Comparison of ENCODE assay signal across 7 cellular contexts in the genomic region with DNA sequence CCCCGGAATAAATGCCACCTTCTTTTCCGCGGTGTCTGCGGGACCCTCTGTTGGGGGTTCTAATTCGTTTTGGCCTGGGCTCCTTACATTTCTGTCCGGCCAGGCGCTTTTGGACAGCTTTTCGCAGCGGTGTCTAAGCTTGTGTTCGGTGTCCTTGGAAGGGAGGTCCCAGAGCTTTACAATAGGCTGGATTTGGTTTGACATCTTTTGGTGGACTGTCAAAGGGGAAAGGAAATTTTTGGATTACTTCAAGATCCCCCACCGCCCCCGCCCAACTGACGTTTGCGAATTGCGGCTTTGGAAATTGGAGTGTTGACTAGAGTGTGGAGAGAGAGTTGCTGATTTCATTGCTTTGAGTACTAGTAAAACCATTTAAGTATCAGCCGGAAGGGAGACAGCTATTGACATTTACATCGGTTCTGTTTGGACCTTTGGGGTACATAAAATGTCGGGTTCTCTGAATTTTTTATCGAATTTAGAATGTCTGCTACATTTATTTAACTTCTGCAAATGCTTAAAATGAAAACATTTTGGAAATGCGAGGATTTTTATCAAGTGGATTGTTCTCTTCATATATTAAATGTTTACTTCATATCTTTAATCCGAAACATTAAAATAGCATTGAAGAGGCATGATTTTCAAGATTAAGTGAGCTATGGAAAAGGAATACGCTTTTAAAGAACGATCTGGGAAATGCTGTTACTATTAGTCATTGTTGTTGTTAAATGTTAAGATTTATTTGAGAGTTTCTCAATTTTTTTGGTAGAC.
DNase-seq lines count a peak whose midpoint lies in the region; ATAC-seq and TF ChIP-seq lines count a peak whose summit lies in the region.

No MANE protein-coding gene starts in this region.

- POLR2A ChIA-PET in RWPE1 (lab: Yijun Ruan, JAX; ENCODE audit: low non-redundant PET) = interaction anchor here (0.7 kb wide), 1 partner anchor 548 kb away, joined by 4 read pairs; a partner anchor contains a TSS

- peak overlapping the region; percentile 97 for H3K27ac ChIP-seq in RWPE1

- DNase-seq in GM12864 (ENCODE audit: low read depth) (no peak), RWPE1 (ENCODE audit: low spot score) (no peak), fibroblast of peridontal ligament (ENCODE audit: extremely low read depth) (peak; percentile 46), skeletal muscle cell (ENCODE audit: low read depth) (no peak), NCI-H2107 (lab: John Stamatoyannopoulos, UW) (no peak)

- CTCF ChIA-PET in RWPE1 (lab: Yijun Ruan, JAX) = interaction anchor here (0.7 to 2.3 kb wide), 5 partner anchors 35 to 140 kb away, joined by 3 to 12 read pairs (median 3); no protein-coding TSS in a partner anchor

- ATAC-seq in GM21786 (IDR thresholded peaks at IDR 0.05; ENCODE audit: unreplicated experiment) (no peak), HG03196 (IDR thresholded peaks at IDR 0.05; ENCODE audit: unreplicated experiment) (no peak)

- TF ChIP-seq CTCF in GM12864 (IDR thresholded peaks at IDR 0.05; ENCODE audit: low read depth, low read length, missing control alignments) (no peak), RWPE1 (conservative IDR thresholded peaks at IDR 0.05; ENCODE audit: low read depth) (no peak)

- peak overlapping the region; percentile 82 for H3K4me3 ChIP-seq in GM12864 (ENCODE audit: low read depth, low read length)
- H3K4me3 ChIP-seq in skeletal muscle cell (ENCODE audit: low read depth, low read length) = peak overlapping the region; percentile 70
